ENCODE assay signal across 10 cellular contexts in genomic region chr11:66420671-66421476, GRCh38. TPM values are rescaled to one million over a fixed set of nuclear protein-coding genes. Genes with fewer than 3 reads are reported as not detected.
DNase-seq lines count a peak whose midpoint lies in the region; ATAC-seq and TF ChIP-seq lines count a peak whose summit lies in the region.
"Had no signal": no experiment of that assay in that cellular context is flagged by ENCODE, and none has a peak within 500 bp of the region (broad histone marks: within the 10 kb centered on the region; RNA-seq: fewer than 3 reads in every experiment).

NPAS4 (plus strand) TSS chr11:66421035; CDS start chr11:66421180, 145 bp downstream.

- H3K4me1 Mint-ChIP-seq in activated naive CD4-positive, alpha-beta T cell treated with anti-CD3 and anti-CD28 coated beads, Interleukin-2, amount 50 U/mL, for 24 hours: peaks cover 34% of the 10 kb centered on the region
- peaks cover 32% of the 10 kb centered on the region for H3K4me1 Mint-ChIP-seq in activated naive CD4-positive, alpha-beta T cell treated with anti-CD3 and anti-CD28 coated beads for 36 hours (ENCODE audit: low read depth)
- H3K4me1 Mint-ChIP-seq in glutamatergic neuron (ENCODE audit: low read depth, unreplicated experiment): peaks cover 23% of the 10 kb centered on the region
- H3K4me1 Mint-ChIP-seq in activated CD8-positive, alpha-beta T cell treated with anti-CD3 and anti-CD28 coated beads for 36 hours (ENCODE audit: low read depth): peaks cover 31% of the 10 kb centered on the region

- H3K4me3 ChIP-seq in testis (peak within 1 kb of the TSS in 1 of 2 donors; percentile 23), mucosa of descending colon (no peak within 1 kb of the TSS)
- H3K4me3 ChIP-seq: upper lobe of left lung had no signal

- ATAC-seq in mucosa of descending colon (no peak), GM19452 (IDR thresholded peaks at IDR 0.05; ENCODE audit: unreplicated experiment) (no peak)
- ATAC-seq in activated CD8-positive, alpha-beta T cell treated with anti-CD3 and anti-CD28 coated beads for 36 hours: no peak

- no peaks in the 10 kb centered on the region for H3K36me3 ChIP-seq in testis (ENCODE audit: low read depth, missing control alignments)
- H3K36me3 ChIP-seq in mucosa of descending colon (ENCODE audit: low read depth): no peaks in the 10 kb centered on the region
- H3K36me3 ChIP-seq: upper lobe of left lung had no signal

- POLR2A ChIA-PET in activated CD8-positive, alpha-beta T cell treated with anti-CD3 and anti-CD28 coated beads for 36 hours (lab: Charles Lee): interaction anchor here (0.6 to 1.6 kb wide), 10 partner anchors 10 to 285 kb away, joined by 3 to 7 read pairs (median 4); partner anchors contain the start of genes DPP3 and MRPL11

- CTCF ChIA-PET in activated naive CD4-positive, alpha-beta T cell treated with anti-CD3 and anti-CD28 coated beads for 36 hours (lab: Charles Lee): interaction anchor here (0.6 to 2.5 kb wide), 9 partner anchors 10 to 257 kb away, joined by 3 to 11 read pairs (median 5); partner anchors contain the start of genes DPP3, MRPL11, RBM4B and YIF1A
- CTCF ChIA-PET in activated CD8-positive, alpha-beta T cell treated with anti-CD3 and anti-CD28 coated beads for 36 hours (lab: Charles Lee): interaction anchor here (0.9 to 3.4 kb wide), 14 partner anchors 10 to 257 kb away, joined by 3 to 37 read pairs (median 6); partner anchors contain the start of genes DPP3, MRPL11, RBM4B and YIF1A

- no peak for TF ChIP-seq CTCF in glutamatergic neuron (IDR thresholded peaks at IDR 0.05; ENCODE audit: partially characterized antibody, unreplicated experiment)
- TF ChIP-seq CTCF in testis (IDR thresholded peaks at IDR 0.05): no peak
- no peak for TF ChIP-seq CTCF in mucosa of descending colon (IDR thresholded peaks at IDR 0.05)
- TF ChIP-seq CTCF in activated CD8-positive, alpha-beta T cell treated with anti-CD3 and anti-CD28 coated beads for 36 hours (IDR thresholded peaks at IDR 0.05): no peak

- intact Hi-C loops in activated naive CD4-positive, alpha-beta T cell treated with anti-CD3 and anti-CD28 coated beads for 36 hours (cut with micrococcal nuclease): loop anchor here (1.0 kb wide), 2 partner anchors 13 to 132 kb away; partner anchors contain the start of gene YIF1A
- intact Hi-C loops in testis (cut with DNase I; ENCODE audit: low total_unique reads): no loop called here
- intact Hi-C loops in mucosa of descending colon (cut with DNase I, micrococcal nuclease): no loop called here
- intact Hi-C loops in activated CD8-positive, alpha-beta T cell treated with anti-CD3 and anti-CD28 coated beads for 36 hours (cut with micrococcal nuclease): loop anchor here (5.0 kb wide), 1 partner anchor 256 kb away; the partner anchor contains the start of gene RBM4B

- H3K9me3 Mint-ChIP-seq in activated naive CD4-positive, alpha-beta T cell treated with anti-CD3 and anti-CD28 coated beads, Interleukin-2, amount 50 U/mL, for 24 hours: peaks cover 13% of the 10 kb centered on the region
- H3K9me3 Mint-ChIP-seq in activated naive CD4-positive, alpha-beta T cell treated with anti-CD3 and anti-CD28 coated beads for 36 hours: no peaks in the 10 kb centered on the region
- peaks cover 10% of the 10 kb centered on the region for H3K9me3 Mint-ChIP-seq in glutamatergic neuron (ENCODE audit: unreplicated experiment)
- no peaks in the 10 kb centered on the region for H3K9me3 Mint-ChIP-seq in activated CD8-positive, alpha-beta T cell treated with anti-CD3 and anti-CD28 coated beads for 36 hours
- H3K9me3 Mint-ChIP-seq: T-helper 2 cell treated with Interferon-gamma antibody and Interleukin-4, amounts not matched to agents 5 μg/mL and 100 μg/mL, for 36 hours had no signal

- peaks cover 28% of the 10 kb centered on the region for H3K27me3 Mint-ChIP-seq in activated naive CD4-positive, alpha-beta T cell treated with anti-CD3 and anti-CD28 coated beads, Interleukin-2, amount 50 U/mL, for 24 hours
- peaks cover 37% of the 10 kb centered on the region for H3K27me3 Mint-ChIP-seq in activated naive CD4-positive, alpha-beta T cell treated with anti-CD3 and anti-CD28 coated beads for 36 hours (ENCODE audit: low read depth)
- peaks cover 26% of the 10 kb centered on the region for H3K27me3 Mint-ChIP-seq in glutamatergic neuron (ENCODE audit: unreplicated experiment)
- peaks cover 40% of the 10 kb centered on the region for H3K27me3 Mint-ChIP-seq in activated CD8-positive, alpha-beta T cell treated with anti-CD3 and anti-CD28 coated beads for 36 hours

- H3K27ac ChIP-seq in testis: no peak within 1 kb of the TSS
- H3K27ac ChIP-seq: upper lobe of left lung had no signal

- 2 to 6% methylated on average over 45 to 64 of the region's 71 CpGs for WGBS in testis, 2 donors

- no peak within 1 kb of the TSS for H3K4me3 Mint-ChIP-seq in activated naive CD4-positive, alpha-beta T cell treated with anti-CD3 and anti-CD28 coated beads, Interleukin-2, amount 50 U/mL, for 24 hours
- H3K4me3 Mint-ChIP-seq in activated naive CD4-positive, alpha-beta T cell treated with anti-CD3 and anti-CD28 coated beads for 36 hours: no peak within 1 kb of the TSS
- H3K4me3 Mint-ChIP-seq in glutamatergic neuron (ENCODE audit: unreplicated experiment): peak within 1 kb of the TSS; percentile 88
- no peak within 1 kb of the TSS for H3K4me3 Mint-ChIP-seq in activated CD8-positive, alpha-beta T cell treated with anti-CD3 and anti-CD28 coated beads for 36 hours
- H3K4me3 Mint-ChIP-seq: T-helper 2 cell treated with Interferon-gamma antibody and Interleukin-4, amounts not matched to agents 5 μg/mL and 100 μg/mL, for 36 hours had no signal

- no peak for TF ChIP-seq POLR2A in testis (IDR thresholded peaks at IDR 0.05)

- H3K36me3 Mint-ChIP-seq in activated naive CD4-positive, alpha-beta T cell treated with anti-CD3 and anti-CD28 coated beads, Interleukin-2, amount 50 U/mL, for 24 hours: peaks cover 4% of the 10 kb centered on the region
- no peaks in the 10 kb centered on the region for H3K36me3 Mint-ChIP-seq in activated naive CD4-positive, alpha-beta T cell treated with anti-CD3 and anti-CD28 coated beads for 36 hours (ENCODE audit: low read depth)
- no peaks in the 10 kb centered on the region for H3K36me3 Mint-ChIP-seq in glutamatergic neuron (ENCODE audit: unreplicated experiment)
- H3K36me3 Mint-ChIP-seq in activated CD8-positive, alpha-beta T cell treated with anti-CD3 and anti-CD28 coated beads for 36 hours (ENCODE audit: low read depth): no peaks in the 10 kb centered on the region

- H3K4me1 ChIP-seq in testis (peaks cover 23% of the 10 kb centered on the region), mucosa of descending colon (ENCODE audit: low read depth) (peaks cover 4% of the 10 kb centered on the region)

- no peaks in the 10 kb centered on the region for H3K27me3 ChIP-seq in testis

- H3K9me3 ChIP-seq in testis: no peaks in the 10 kb centered on the region
- H3K9me3 ChIP-seq in mucosa of descending colon: no peaks in the 10 kb centered on the region
- H3K9me3 ChIP-seq: upper lobe of left lung had no signal

- H3K27ac Mint-ChIP-seq in activated naive CD4-positive, alpha-beta T cell treated with anti-CD3 and anti-CD28 coated beads, Interleukin-2, amount 50 U/mL, for 24 hours: peak within 1 kb of the TSS; percentile 4
- no peak within 1 kb of the TSS for H3K27ac Mint-ChIP-seq in activated naive CD4-positive, alpha-beta T cell treated with anti-CD3 and anti-CD28 coated beads for 36 hours
- H3K27ac Mint-ChIP-seq in glutamatergic neuron (ENCODE audit: unreplicated experiment): no peak within 1 kb of the TSS
- H3K27ac Mint-ChIP-seq in activated CD8-positive, alpha-beta T cell treated with anti-CD3 and anti-CD28 coated beads for 36 hours: no peak within 1 kb of the TSS
- H3K27ac Mint-ChIP-seq: T-helper 2 cell treated with Interferon-gamma antibody and Interleukin-4, amounts not matched to agents 5 μg/mL and 100 μg/mL, for 36 hours had no signal

- DNase-seq in activated naive CD4-positive, alpha-beta T cell treated with anti-CD3 and anti-CD28 coated beads for 36 hours: no peak
- peak; percentile 94 for DNase-seq in NCI-H69 (lab: John Stamatoyannopoulos, UW)
- DNase-seq in glutamatergic neuron: peak; percentile 70
- peak; percentile 53 for DNase-seq in testis
- no peak for DNase-seq in mucosa of descending colon
- no peak for DNase-seq in activated CD8-positive, alpha-beta T cell treated with anti-CD3 and anti-CD28 coated beads for 36 hours

RNA-seq across cellular contexts. Expression of gene NPAS4, which starts in this region (rescaled TPM):
- not detected for total RNA-seq in activated naive CD4-positive, alpha-beta T cell treated with anti-CD3 and anti-CD28 coated beads for 36 hours
- 0.78 TPM for total RNA-seq in glutamatergic neuron (ENCODE audit: unreplicated experiment)
- 1 to 10 TPM in 1 of 2 donors, under 1 TPM in 1; 0.50 to 1.4 TPM for total RNA-seq in testis
- 0.09 TPM for polyA plus RNA-seq in testis (ENCODE audit: insufficient read depth, low read depth, low replicate concordance)
- 1 to 10 TPM in 1 of 3 donors, not detected in 2; 5.6 TPM for total RNA-seq in mucosa of descending colon
- total RNA-seq in activated CD8-positive, alpha-beta T cell treated with anti-CD3 and anti-CD28 coated beads for 36 hours: under 1 TPM in 1 of 2 experiments, not detected in 1; 0.11 TPM
- total RNA-seq: upper lobe of left lung had no signal

Comparison
In these comparisons a context has a peak if more than half of its experiments do, and no peak if none do; other contexts are left out.
1. Peak in DNase-seq in glutamatergic neuron; RNA of the gene not detected or under 1 TPM.
2. DNase-seq: peak in NCI-H69 (single experiment) and testis (single experiment); none in activated naive CD4-positive, alpha-beta T cell treated with anti-CD3 and anti-CD28 coated beads for 36 hours (single experiment), mucosa of descending colon (0 of 3) and activated CD8-positive, alpha-beta T cell treated with anti-CD3 and anti-CD28 coated beads for 36 hours (single experiment).
3. intact Hi-C loops: an anchor here in activated naive CD4-positive, alpha-beta T cell treated with anti-CD3 and anti-CD28 coated beads for 36 hours (1.0 kb wide) and activated CD8-positive, alpha-beta T cell treated with anti-CD3 and anti-CD28 coated beads for 36 hours (5.0 kb wide); none called in testis and mucosa of descending colon.